Comparison of ENCODE assay signal across 22 cellular contexts in genomic region chr13:73169971-73170370, GRCh38.
DNase-seq lines count a peak whose midpoint lies in the region; ATAC-seq and TF ChIP-seq lines count a peak whose summit lies in the region.
"Had no signal": no experiment of that assay in that cellular context is flagged by ENCODE, and none has a peak within 500 bp of the region (broad histone marks: within the 10 kb centered on the region; RNA-seq: fewer than 3 reads in every experiment).

No MANE protein-coding gene starts in this region.

- H3F3A ChIP-seq in neural progenitor cell (ENCODE audit: low read depth), result no peaks in the 10 kb centered on the region

- no peak overlapping the region for H3K4me2 ChIP-seq in neural progenitor cell

- no peak overlapping the region for H3K9ac ChIP-seq in neural progenitor cell

- no peaks in the 10 kb centered on the region for H3K9me3 ChIP-seq in esophagus squamous epithelium
- no peaks in the 10 kb centered on the region for H3K9me3 ChIP-seq in neural progenitor cell (ENCODE audit: low read depth)
- H3K9me3 ChIP-seq: sigmoid colon had no signal

- H3K4me1 Mint-ChIP-seq in neural progenitor cell, result peaks cover 7% of the 10 kb centered on the region
- peaks cover 31% of the 10 kb centered on the region for H3K4me1 Mint-ChIP-seq in nephron progenitor cell
- H3K4me1 Mint-ChIP-seq: activated CD4-positive, alpha-beta memory T cell treated with anti-CD3 and anti-CD28 coated beads, Interleukin-2, amount 10 ng/mL, durations not matched to agents 7 days and 5 days had no signal

- no peaks in the 10 kb centered on the region for H3K36me3 ChIP-seq in esophagus squamous epithelium
- no peaks in the 10 kb centered on the region for H3K36me3 ChIP-seq in neural progenitor cell
- H3K36me3 ChIP-seq: sigmoid colon had no signal

- H3K27me3 Mint-ChIP-seq in neural progenitor cell (ENCODE audit: insufficient read depth, low read depth) (peaks cover 4% of the 10 kb centered on the region), nephron progenitor cell (ENCODE audit: low read depth, poor library complexity) (no peaks in the 10 kb centered on the region)
- H3K27me3 Mint-ChIP-seq: activated CD4-positive, alpha-beta memory T cell treated with anti-CD3 and anti-CD28 coated beads, Interleukin-2, amount 10 ng/mL, durations not matched to agents 7 days and 5 days had no signal

- intact Hi-C loops in esophagus squamous epithelium (cut with DNase I) (no loop called here), posterior vena cava (cut with DNase I) (no loop called here)

- H3K27ac Mint-ChIP-seq in neural progenitor cell (no peak overlapping the region), nephron progenitor cell (no peak overlapping the region)
- H3K27ac Mint-ChIP-seq: activated CD4-positive, alpha-beta memory T cell treated with anti-CD3 and anti-CD28 coated beads, Interleukin-2, amount 10 ng/mL, durations not matched to agents 7 days and 5 days; activated naive CD4-positive, alpha-beta T cell treated with anti-CD3 and anti-CD28 coated beads, Interleukin-2, amount 50 U/mL, for 72 hours had no signal

- TF ChIP-seq POLR2A in esophagus squamous epithelium (IDR thresholded peaks at IDR 0.05), result no peak

- peak overlapping the region; percentile 76 for H2AFZ ChIP-seq in neural progenitor cell (replicated peaks)

- no peaks in the 10 kb centered on the region for H3K9me3 Mint-ChIP-seq in neural progenitor cell
- no peaks in the 10 kb centered on the region for H3K9me3 Mint-ChIP-seq in nephron progenitor cell
- H3K9me3 Mint-ChIP-seq: activated CD4-positive, alpha-beta memory T cell treated with anti-CD3 and anti-CD28 coated beads, Interleukin-2, amount 10 ng/mL, durations not matched to agents 7 days and 5 days; activated T-cell treated with anti-CD3 and anti-CD28 coated beads, Interleukin-2, amount 50 U/mL, for 4 hours had no signal

- TF ChIP-seq CTCF in esophagus squamous epithelium (IDR thresholded peaks at IDR 0.05), result no peak
- TF ChIP-seq CTCF in neural progenitor cell (IDR thresholded peaks at IDR 0.05), result no peak
- TF ChIP-seq CTCF in nephron progenitor cell (IDR thresholded peaks at IDR 0.05), result no peak

- H3K36me3 Mint-ChIP-seq in neural progenitor cell (no peaks in the 10 kb centered on the region), nephron progenitor cell (ENCODE audit: low read depth) (no peaks in the 10 kb centered on the region)
- H3K36me3 Mint-ChIP-seq: activated naive CD4-positive, alpha-beta T cell treated with anti-CD3 and anti-CD28 coated beads, Interleukin-2, amount 50 U/mL, for 72 hours had no signal

- H3K27me3 ChIP-seq in esophagus squamous epithelium (no peaks in the 10 kb centered on the region), neural progenitor cell (no peaks in the 10 kb centered on the region)
- H3K27me3 ChIP-seq: sigmoid colon had no signal

- peak overlapping the region; percentile 69 to 92 (median 86) for H3K27ac ChIP-seq in esophagus squamous epithelium
- no peak overlapping the region for H3K27ac ChIP-seq in neural progenitor cell
- H3K27ac ChIP-seq: sigmoid colon, VCaP had no signal

- 0 to 12% methylated on average over 2 of the region's 2 CpGs for WGBS in esophagus squamous epithelium, 2 donors

- H3K79me2 ChIP-seq in neural progenitor cell (ENCODE audit: low read depth), result no peaks in the 10 kb centered on the region

- ATAC-seq in GM18511 (IDR thresholded peaks at IDR 0.05; ENCODE audit: unreplicated experiment), result peak; percentile 46
- no peak for ATAC-seq in HG02840 (IDR thresholded peaks at IDR 0.05; ENCODE audit: low FRiP score, unreplicated experiment)
- ATAC-seq: activated naive CD4-positive, alpha-beta T cell treated with anti-CD3 and anti-CD28 coated beads, Interleukin-2, amount 50 U/mL, for 72 hours; activated T-cell treated with anti-CD3 and anti-CD28 coated beads, Interleukin-2, amount 50 U/mL, for 4 hours; GM12878 had no signal

- H3K4me3 ChIP-seq in esophagus squamous epithelium (no peak overlapping the region), neural progenitor cell (no peak overlapping the region)
- H3K4me3 ChIP-seq: GM12878, sigmoid colon had no signal

- no peak overlapping the region for H3K4me3 Mint-ChIP-seq in neural progenitor cell
- no peak overlapping the region for H3K4me3 Mint-ChIP-seq in nephron progenitor cell
- H3K4me3 Mint-ChIP-seq: activated CD4-positive, alpha-beta memory T cell treated with anti-CD3 and anti-CD28 coated beads, Interleukin-2, amount 10 ng/mL, durations not matched to agents 7 days and 5 days; activated T-cell treated with anti-CD3 and anti-CD28 coated beads, Interleukin-2, amount 50 U/mL, for 4 hours had no signal

- DNase-seq in NCI-H526 treated with DMSO at 0.1 percent for 48 hours (lab: John Stamatoyannopoulos, UW) (peak; percentile 66), esophagus squamous epithelium (lab: John Stamatoyannopoulos, UW) (no peak), neural progenitor cell (ENCODE audit: low spot score) (no peak), posterior vena cava (ENCODE audit: low spot score) (no peak), nephron progenitor cell (no peak), NCI-H524 treated with DMSO at 0.1 percent for 48 hours (lab: John Stamatoyannopoulos, UW) (no peak)
- DNase-seq: activated CD4-positive, alpha-beta memory T cell treated with anti-CD3 and anti-CD28 coated beads, Interleukin-2, amount 10 ng/mL, durations not matched to agents 7 days and 5 days; activated T-cell treated with anti-CD3 and anti-CD28 coated beads, Interleukin-2, amount 50 U/mL, for 4 hours; dermis blood vessel endothelial cell; glutamatergic neuron; H7; Kasumi-1; NCI-H1105; NCI-H2171 treated with DMSO at 0.1 percent for 48 hours; Right ventricle myocardium superior; sigmoid colon; stimulated activated CD4-positive, alpha-beta T cell treated with anti-CD3 and anti-CD28 coated beads, Interleukin-4, amount 100 ng/mL, for 1 hour had no signal

- no peaks in the 10 kb centered on the region for H4K20me1 ChIP-seq in neural progenitor cell (ENCODE audit: low read depth)

- H3K4me1 ChIP-seq in esophagus squamous epithelium (peaks cover 5 to 88% (median 21%) of the 10 kb centered on the region in 3 donors), neural progenitor cell (peaks cover 3% of the 10 kb centered on the region)
- H3K4me1 ChIP-seq: sigmoid colon had no signal
